ENCODE assay signal across 13 cellular contexts in genomic region chr2:68796306-68796905, GRCh38.
DNase-seq lines count a peak whose midpoint lies in the region; ATAC-seq, FAIRE-seq and TF ChIP-seq lines count a peak whose summit lies in the region.
"Had no signal": no experiment of that assay in that cellular context is flagged by ENCODE, and none has a peak within 500 bp of the region (broad histone marks: within the 10 kb centered on the region; RNA-seq: fewer than 3 reads in every experiment).

No MANE protein-coding gene starts in this region.

- H3K27me3 Mint-ChIP-seq in activated CD4-positive, alpha-beta T cell treated with anti-CD3 and anti-CD28 coated beads, Interleukin-2, amount 10 ng/mL, durations not matched to agents 7 days and 5 days, result no peaks in the 10 kb centered on the region
- H3K27me3 Mint-ChIP-seq in stimulated activated memory B cell treated with anti-CD40 and anti-IgM and Interleukin-4, amounts not matched to agents 10 μg/mL and 1 μg/mL and 100 μg/mL, for 72 hours, result no peaks in the 10 kb centered on the region

- BruUV-seq in K562 (replicated peaks; lab: Mats Ljungman, UMichigan), result no TSS peak

- TF ChIP-seq CTCF in OCI-LY3 (IDR thresholded peaks at IDR 0.05; ENCODE audit: low read depth, low read length) (no peak), K562 (IDR thresholded peaks at IDR 0.05 in 2 of 3, conservative IDR thresholded peaks at IDR 0.05 in 1 of 3; ENCODE audit: insufficient read depth in 2 of 3, low read depth in 1 of 3, low read length in 3 of 3) (no peak), osteoblast (IDR thresholded peaks at IDR 0.05; ENCODE audit: extremely low read depth, low read depth, low read length) (no peak)

- no peaks in the 10 kb centered on the region for H3K9me1 ChIP-seq in K562 (ENCODE audit: control insufficient read depth, insufficient read depth, low read length)

- in situ Hi-C loops in K562 (cut with MboI), result no loop called here

- H3K27me3 ChIP-seq in OCI-LY3 (ENCODE audit: low read depth, low read length) (no peaks in the 10 kb centered on the region), K562 (ENCODE audit: control insufficient read depth in 2 of 2, insufficient read depth in 2 of 2, low read length in 2 of 2) (no peaks in the 10 kb centered on the region), osteoblast (ENCODE audit: insufficient read depth, low read length) (peaks cover 24% of the 10 kb centered on the region)
- H3K27me3 ChIP-seq: ascending aorta had no signal

- peak overlapping the region; percentile 82 for H3K4me2 ChIP-seq in OCI-LY3 (ENCODE audit: low read length)
- H3K4me2 ChIP-seq in K562 (ENCODE audit: insufficient read depth, low read length), result no peak overlapping the region
- no peak overlapping the region for H3K4me2 ChIP-seq in osteoblast (ENCODE audit: insufficient read depth, low read length)

- peaks cover 89% of the 10 kb centered on the region for H4K20me1 ChIP-seq in OCI-LY3 (ENCODE audit: insufficient read depth, low read length)
- H4K20me1 ChIP-seq in K562 (replicated peaks; ENCODE audit: control insufficient read depth, insufficient read depth, low read length), result no peaks in the 10 kb centered on the region; the same call in 1 of the 2 replicates
- H4K20me1 ChIP-seq in osteoblast (ENCODE audit: insufficient read depth, low read length), result no peaks in the 10 kb centered on the region

- no peak for DNase-seq in activated CD4-positive, alpha-beta T cell treated with anti-CD3 and anti-CD28 coated beads, Interleukin-2, amount 10 ng/mL, durations not matched to agents 7 days and 5 days
- DNase-seq in activated CD4-positive, alpha-beta T cell treated with anti-CD3 and anti-CD28 coated beads for 1 hour, result no peak
- no peak for DNase-seq in K562 (ENCODE audit: extremely low read depth in 1 of 4, low spot score in 3 of 4)
- DNase-seq in GOT3 (lab: John Stamatoyannopoulos, UW), result no peak
- no peak for DNase-seq in osteoblast (ENCODE audit: insufficient read length, low spot score, missing footprints)
- DNase-seq: NCI-H1048 had no signal

- 23% methylated on average over 3 of the region's 3 CpGs for WGBS in K562 (ENCODE audit: insufficient coverage, low coverage, missing lambda C conversion rate)

- no peak for FAIRE-seq in K562 (lab: Jason Lieb, UNC)
- FAIRE-seq: G401.6, H54 had no signal

- H3K4me3 ChIP-seq in OCI-LY3 (ENCODE audit: low read length) (peak overlapping the region; percentile 67), K562 (no peak overlapping the region), osteoblast (ENCODE audit: insufficient read depth, low read length) (no peak overlapping the region)
- H3K4me3 ChIP-seq: ascending aorta had no signal

- H3K27ac ChIP-seq in OCI-LY3 (ENCODE audit: low read length) (peak overlapping the region; percentile 99), K562 (ENCODE audit: extremely low read depth, low read depth, low read length) (no peak overlapping the region), osteoblast (ENCODE audit: low read depth, low read length) (no peak overlapping the region)
- H3K27ac ChIP-seq: ascending aorta, VCaP had no signal

- H3K4me1 ChIP-seq in OCI-LY3 (ENCODE audit: low read length) (peaks cover 88% of the 10 kb centered on the region), K562 (replicated peaks in 1 of 2; ENCODE audit: control insufficient read depth in 2 of 2, insufficient read depth in 2 of 2, low read length in 2 of 2) (peaks cover 0 to 3% of the 10 kb centered on the region in 2 experiments; a peak in 1 of 5 replicates), osteoblast (ENCODE audit: insufficient read depth, low read length) (no peaks in the 10 kb centered on the region)
- H3K4me1 ChIP-seq: ascending aorta had no signal

- H3K9ac ChIP-seq in OCI-LY3 (ENCODE audit: low read length) (peak overlapping the region; percentile 89), K562 (ENCODE audit: insufficient read depth in 1 of 2, low read depth in 2 of 2, low read length in 2 of 2) (no peak overlapping the region)

- CTCF ChIA-PET in activated CD4-positive, alpha-beta T cell treated with anti-CD3 and anti-CD28 coated beads, Interleukin-2, amount 10 ng/mL, durations not matched to agents 7 days and 5 days (lab: Charles Lee), result no interaction called here
- CTCF ChIA-PET in K562 (lab: Yijun Ruan, JAX; ENCODE audit: low intra/inter-chr PET ratio), result no interaction called here

- no peak for TF ChIP-seq EP300 in K562 (IDR thresholded peaks at IDR 0.05; ENCODE audit: low read length)

- H3K9me3 ChIP-seq in OCI-LY3 (ENCODE audit: insufficient read depth, low read length) (no peaks in the 10 kb centered on the region), K562 (replicated peaks; ENCODE audit: control insufficient read depth, insufficient read depth, low read depth, low read length) (no peaks in the 10 kb centered on the region), osteoblast (ENCODE audit: low read depth, low read length) (no peaks in the 10 kb centered on the region)
- H3K9me3 ChIP-seq: ascending aorta had no signal

- H3K36me3 ChIP-seq in OCI-LY3 (replicated peaks; ENCODE audit: low read depth, low read length), result peaks cover 95% of the 10 kb centered on the region
- H3K36me3 ChIP-seq in K562 (ENCODE audit: control insufficient read depth, insufficient read depth, low read length), result no peaks in the 10 kb centered on the region
- H3K36me3 ChIP-seq in osteoblast (ENCODE audit: insufficient read depth, low read length), result no peaks in the 10 kb centered on the region
- H3K36me3 ChIP-seq: ascending aorta had no signal

- no peak for ATAC-seq in K562
- ATAC-seq in stimulated activated memory B cell treated with anti-CD40 and anti-IgM and Interleukin-4, amounts not matched to agents 10 μg/mL and 1 μg/mL and 100 μg/mL, for 72 hours, result peak; percentile 84
- no peak for ATAC-seq in HG02759 (IDR thresholded peaks at IDR 0.05; ENCODE audit: unreplicated experiment)

- peaks cover 3% of the 10 kb centered on the region for H3K9me3 Mint-ChIP-seq in activated CD4-positive, alpha-beta T cell treated with anti-CD3 and anti-CD28 coated beads, Interleukin-2, amount 10 ng/mL, durations not matched to agents 7 days and 5 days
- peaks cover 4% of the 10 kb centered on the region for H3K9me3 Mint-ChIP-seq in stimulated activated memory B cell treated with anti-CD40 and anti-IgM and Interleukin-4, amounts not matched to agents 10 μg/mL and 1 μg/mL and 100 μg/mL, for 72 hours

- H2AFZ ChIP-seq in OCI-LY3 (ENCODE audit: low read depth, low read length) (no peak overlapping the region), K562 (ENCODE audit: low read depth, low read length) (no peak overlapping the region), osteoblast (ENCODE audit: low read length) (no peak overlapping the region)

- H3K4me1 Mint-ChIP-seq in activated CD4-positive, alpha-beta T cell treated with anti-CD3 and anti-CD28 coated beads, Interleukin-2, amount 10 ng/mL, durations not matched to agents 7 days and 5 days, result peaks cover 70% of the 10 kb centered on the region
- peaks cover 92% of the 10 kb centered on the region for H3K4me1 Mint-ChIP-seq in stimulated activated memory B cell treated with anti-CD40 and anti-IgM and Interleukin-4, amounts not matched to agents 10 μg/mL and 1 μg/mL and 100 μg/mL, for 72 hours

- POLR2A ChIA-PET in activated CD4-positive, alpha-beta T cell treated with anti-CD3 and anti-CD28 coated beads, Interleukin-2, amount 10 ng/mL, durations not matched to agents 7 days and 5 days (lab: Charles Lee), result no interaction called here
- POLR2A ChIA-PET in K562 (lab: Yijun Ruan, JAX), result no interaction called here

- H3K79me2 ChIP-seq in OCI-LY3 (ENCODE audit: low read length), result peaks cover 100% of the 10 kb centered on the region
- H3K79me2 ChIP-seq in K562 (ENCODE audit: control insufficient read depth, insufficient read depth, low read length), result no peaks in the 10 kb centered on the region
- H3K79me2 ChIP-seq in osteoblast (ENCODE audit: insufficient read depth, low read length), result no peaks in the 10 kb centered on the region

- no peak for TF ChIP-seq RAD21 in K562 (CRISPR knock-in tag; conservative IDR thresholded peaks at IDR 0.05 in 1 of 2, IDR thresholded peaks at IDR 0.05 in 1 of 2)

- intact Hi-C loops in K562 (cut with micrococcal nuclease), result no loop called here

- TF ChIP-seq POLR2A in K562 (conservative IDR thresholded peaks at IDR 0.05), result no peak

- H3K36me3 Mint-ChIP-seq in activated CD4-positive, alpha-beta T cell treated with anti-CD3 and anti-CD28 coated beads, Interleukin-2, amount 10 ng/mL, durations not matched to agents 7 days and 5 days (ENCODE audit: low read depth), result peaks cover 89% of the 10 kb centered on the region
- H3K36me3 Mint-ChIP-seq in stimulated activated memory B cell treated with anti-CD40 and anti-IgM and Interleukin-4, amounts not matched to agents 10 μg/mL and 1 μg/mL and 100 μg/mL, for 72 hours, result peaks cover 90% of the 10 kb centered on the region

- H3K4me3 Mint-ChIP-seq in activated CD4-positive, alpha-beta T cell treated with anti-CD3 and anti-CD28 coated beads, Interleukin-2, amount 10 ng/mL, durations not matched to agents 7 days and 5 days, result no peak overlapping the region
- peak overlapping the region; percentile 54 for H3K4me3 Mint-ChIP-seq in stimulated activated memory B cell treated with anti-CD40 and anti-IgM and Interleukin-4, amounts not matched to agents 10 μg/mL and 1 μg/mL and 100 μg/mL, for 72 hours

- H3K27ac Mint-ChIP-seq in activated CD4-positive, alpha-beta T cell treated with anti-CD3 and anti-CD28 coated beads, Interleukin-2, amount 10 ng/mL, durations not matched to agents 7 days and 5 days, result peak overlapping the region; percentile 84
- H3K27ac Mint-ChIP-seq in stimulated activated memory B cell treated with anti-CD40 and anti-IgM and Interleukin-4, amounts not matched to agents 10 μg/mL and 1 μg/mL and 100 μg/mL, for 72 hours, result no peak overlapping the region

TF ChIP-seq in K562, 482 proteins besides CTCF, POLR2A, EP300 and RAD21:
- 0 out of 2 replicates have a peak, but pooled peaks have one; percentile 5 for TF ChIP-seq NFE2L1 (tag; IDR thresholded peaks at IDR 0.05; ENCODE audit: borderline replicate concordance, low read depth)
- no peak for TF ChIP-seq FOXK1 (CRISPR knock-in tag; IDR thresholded peaks at IDR 0.05; ENCODE audit: borderline replicate concordance)
- peak; percentile 55; the same call in 1 of the 2 replicates for TF ChIP-seq SPI1 (IDR thresholded peaks at IDR 0.05; ENCODE audit: borderline replicate concordance, low read depth, low read length)
- no peak for TF ChIP-seq KAT7 (CRISPR knock-in tag; IDR thresholded peaks at IDR 0.05; ENCODE audit: borderline replicate concordance)
- no peak for TF ChIP-seq CBX5 (IDR thresholded peaks at IDR 0.05; ENCODE audit: borderline replicate concordance, low read depth)
- TF ChIP-seq CEBPG (CRISPR knock-in tag; IDR thresholded peaks at IDR 0.05), result no peak
- 0 out of 4 replicates have a peak, but pooled peaks have one; percentile 17 to 24 for TF ChIP-seq CEBPG (tag; conservative IDR thresholded peaks at IDR 0.05 in 1 of 2, IDR thresholded peaks at IDR 0.05 in 1 of 2)
- no peak for TF ChIP-seq CSDE1 (IDR thresholded peaks at IDR 0.05)
